Comparison of ENCODE assay signal across 21 cellular contexts in genomic region chr16:8568231-8568617, GRCh38. TPM values are rescaled to one million over a fixed set of nuclear protein-coding genes. Genes with fewer than 3 reads are reported as not detected.
A peak's percentile ranks its signal among the peaks of the same experiment; 100 is the strongest.
DNase-seq lines count a peak whose midpoint lies in the region; ATAC-seq, FAIRE-seq and TF ChIP-seq lines count a peak whose summit lies in the region.
"Had no signal": no experiment of that assay in that cellular context is flagged by ENCODE, and none has a peak within 500 bp of the region (broad histone marks: within the 10 kb centered on the region; RNA-seq: fewer than 3 reads in every experiment).

No MANE protein-coding gene starts in this region.

- H3K9ac ChIP-seq in IMR-90 (ENCODE audit: low read depth, low read length), result no peak overlapping the region
- no peak overlapping the region for H3K9ac ChIP-seq in GM12878 (ENCODE audit: control insufficient read depth, insufficient read depth, low read length)

- H3K36me3 Mint-ChIP-seq in activated naive CD4-positive, alpha-beta T cell treated with anti-CD3 and anti-CD28 coated beads for 36 hours (ENCODE audit: low read depth), result no peaks in the 10 kb centered on the region
- no peaks in the 10 kb centered on the region for H3K36me3 Mint-ChIP-seq in stimulated activated naive B cell treated with anti-CD40 and anti-IgM and Interleukin-4, amounts not matched to agents 10 μg/mL and 1 μg/mL and 100 μg/mL, for 72 hours
- H3K36me3 Mint-ChIP-seq in CD8-positive, alpha-beta memory T cell, result no peaks in the 10 kb centered on the region
- H3K36me3 Mint-ChIP-seq: activated CD8-positive, alpha-beta memory T cell treated with anti-CD3 and anti-CD28 coated beads, Interleukin-2, amount 10 ng/mL, durations not matched to agents 7 days and 5 days had no signal

- RAD21 ChIA-PET in GM12878 (lab: Charles Lee; ENCODE audit: unreplicated experiment), result interaction anchor here (0.9 kb wide), 1 partner anchor 89 kb away, joined by 3 read pairs; no protein-coding TSS in a partner anchor

- H2AFZ ChIP-seq in IMR-90 (replicated peaks; ENCODE audit: low read length, poor library complexity) (peak overlapping the region; percentile 87), GM12878 (ENCODE audit: control insufficient read depth, low read depth, low read length) (no peak overlapping the region)

- H3K79me1 ChIP-seq in IMR-90 (ENCODE audit: low read depth in 1 of 2, low read length in 2 of 2), result no peaks in the 10 kb centered on the region

- DNase-seq in activated naive CD4-positive, alpha-beta T cell treated with anti-CD3 and anti-CD28 coated beads for 36 hours, result peak; percentile 18
- DNase-seq in activated naive CD4-positive, alpha-beta T cell treated with Interleukin-2 at 50 U/mL for 16 hours, result no peak
- DNase-seq in IMR-90 (peak; percentile 4), GM12878 (ENCODE audit: low read depth, low spot score) (no peak), AG08396 (ENCODE audit: low spot score) (no peak), sigmoid colon (no peak)
- DNase-seq in stimulated activated naive B cell treated with anti-CD40 and anti-IgM and Interleukin-4, amounts not matched to agents 10 μg/mL and 1 μg/mL and 100 μg/mL, for 72 hours, result no peak
- DNase-seq in CD8-positive, alpha-beta memory T cell, result no peak

- H3K9me3 ChIP-seq in IMR-90 (ENCODE audit: control insufficient read depth, insufficient read depth, low read length), result no peaks in the 10 kb centered on the region
- no peaks in the 10 kb centered on the region for H3K9me3 ChIP-seq in GM12878 (replicated peaks; ENCODE audit: control insufficient read depth, insufficient read depth, low read length)
- H3K9me3 ChIP-seq in CD8-positive, alpha-beta memory T cell (ENCODE audit: low read length), result no peaks in the 10 kb centered on the region
- H3K9me3 ChIP-seq in sigmoid colon, result no peaks in the 10 kb centered on the region
- H3K9me3 ChIP-seq: body of pancreas, colonic mucosa, gastroesophageal sphincter had no signal

- TF ChIP-seq RAD21 in IMR-90 (IDR thresholded peaks at IDR 0.05; ENCODE audit: low read length), result no peak
- TF ChIP-seq RAD21 in GM12878 (IDR thresholded peaks at IDR 0.05; ENCODE audit: insufficient read depth, low read depth, low read length), result no peak

- H3K23ac ChIP-seq in IMR-90 (ENCODE audit: low read depth, low read length), result no peak overlapping the region

- H2BK5ac ChIP-seq in IMR-90 (ENCODE audit: low read depth, low read length, poor library complexity, severe bottlenecking), result no peak overlapping the region

- H2AK9ac ChIP-seq in IMR-90 (replicated peaks; ENCODE audit: low read depth, low read length, poor library complexity), result no peak overlapping the region

- CTCF ChIA-PET in activated naive CD4-positive, alpha-beta T cell treated with anti-CD3 and anti-CD28 coated beads for 36 hours (lab: Charles Lee), result interaction anchor here (3.2 to 3.6 kb wide), 2 partner anchors 87 to 312 kb away, joined by 19 to 34 read pairs; partner anchors contain the start of gene LITAFD
- CTCF ChIA-PET in IMR-90 (lab: Yijun Ruan, JAX) (interaction anchor here (1.1 kb wide), 1 partner anchor 67 kb away, joined by 3 read pairs; no protein-coding TSS in a partner anchor), GM12878 (lab: Yijun Ruan, JAX) (interaction anchor here (1.3 to 4.4 kb wide), 6 partner anchors 11 to 567 kb away, joined by 5 to 29 read pairs (median 7); partner anchors contain the start of gene LITAFD)
- CTCF ChIA-PET in CD8-positive, alpha-beta memory T cell (lab: Charles Lee), result interaction anchor here (1.4 kb wide), 1 partner anchor 312 kb away, joined by 3 read pairs; no protein-coding TSS in a partner anchor

- peaks cover 14% of the 10 kb centered on the region for H3K27me3 Mint-ChIP-seq in activated naive CD4-positive, alpha-beta T cell treated with anti-CD3 and anti-CD28 coated beads for 36 hours (ENCODE audit: low read depth)
- H3K27me3 Mint-ChIP-seq in stimulated activated naive B cell treated with anti-CD40 and anti-IgM and Interleukin-4, amounts not matched to agents 10 μg/mL and 1 μg/mL and 100 μg/mL, for 72 hours, result peaks cover 10 to 24% of the 10 kb centered on the region in 2 donors
- H3K27me3 Mint-ChIP-seq in CD8-positive, alpha-beta memory T cell, result peaks cover 13 to 21% of the 10 kb centered on the region in 2 donors

- no peak overlapping the region for H3K56ac ChIP-seq in IMR-90 (ENCODE audit: extremely low read depth, insufficient read depth, low read length)

- H2BK15ac ChIP-seq in IMR-90 (ENCODE audit: low read depth, low read length), result no peak overlapping the region

- no peak for TF ChIP-seq POLR2A in IMR-90 (IDR thresholded peaks at IDR 0.05; ENCODE audit: low read depth, low read length)
- no peak for TF ChIP-seq POLR2A in GM12878 (IDR thresholded peaks at IDR 0.05; ENCODE audit: low read depth, low read length)
- TF ChIP-seq POLR2A in sigmoid colon (IDR thresholded peaks at IDR 0.05), result no peak

- no peak for FAIRE-seq in GM12878 (lab: Jason Lieb, UNC)

- H2BK20ac ChIP-seq in IMR-90 (ENCODE audit: low read depth, low read length), result no peak overlapping the region

- BruUV-seq in IMR-90 (replicated peaks; lab: Mats Ljungman, UMichigan) (no TSS peak), GM12878 (replicated peaks; lab: Mats Ljungman, UMichigan) (no TSS peak)

- no peak overlapping the region for H4K91ac ChIP-seq in IMR-90 (ENCODE audit: insufficient read depth, low read depth, low read length)

- H3K9me1 ChIP-seq in IMR-90 (ENCODE audit: insufficient read depth, low read length), result peaks cover 3% of the 10 kb centered on the region; the same call in 1 of the 2 replicates

- H4K8ac ChIP-seq in IMR-90 (ENCODE audit: low read depth in 2 of 2, low read length in 2 of 2), result no peak overlapping the region

- peaks cover 1% of the 10 kb centered on the region for H3K4me1 ChIP-seq in IMR-90 (ENCODE audit: control insufficient read depth, insufficient read depth, low read length)
- H3K4me1 ChIP-seq in GM12878 (ENCODE audit: control insufficient read depth, insufficient read depth, low read length), result no peaks in the 10 kb centered on the region
- no peaks in the 10 kb centered on the region for H3K4me1 ChIP-seq in CD8-positive, alpha-beta memory T cell (ENCODE audit: insufficient read depth, low read length)
- peaks cover 0 to 13% (median 0%) of the 10 kb centered on the region in 4 donors for H3K4me1 ChIP-seq in sigmoid colon
- H3K4me1 ChIP-seq: colonic mucosa had no signal

- no peaks in the 10 kb centered on the region for H3K9me3 Mint-ChIP-seq in activated naive CD4-positive, alpha-beta T cell treated with anti-CD3 and anti-CD28 coated beads for 36 hours
- H3K9me3 Mint-ChIP-seq in stimulated activated naive B cell treated with anti-CD40 and anti-IgM and Interleukin-4, amounts not matched to agents 10 μg/mL and 1 μg/mL and 100 μg/mL, for 72 hours, result no peaks in the 10 kb centered on the region
- H3K9me3 Mint-ChIP-seq in CD8-positive, alpha-beta memory T cell, result no peaks in the 10 kb centered on the region
- H3K9me3 Mint-ChIP-seq: stimulated activated naive CD8-positive, alpha-beta T cell treated with anti-CD3 and anti-CD28 coated beads, Interleukin-15, amount 100 ng/mL, for 72 hours; T-helper 1 cell treated with Interleukin-12 subunit alpha and Interleukin-12 subunit beta and Interleukin-4 antibody, amounts not matched to agents 30 μg/mL and 1 μg/mL, for 36 hours had no signal

- no peak overlapping the region for H3K14ac ChIP-seq in IMR-90 (replicated peaks; ENCODE audit: low read depth, low read length)

- no peaks in the 10 kb centered on the region; the same call in 1 of the 2 replicates for H3K27me3 ChIP-seq in IMR-90 (ENCODE audit: control insufficient read depth, insufficient read depth, low read length)
- no peaks in the 10 kb centered on the region; a peak in 1 of 4 replicates for H3K27me3 ChIP-seq in GM12878 (replicated peaks in 1 of 2; ENCODE audit: control insufficient read depth in 2 of 2, insufficient read depth in 2 of 2, low read length in 1 of 2)
- no peaks in the 10 kb centered on the region for H3K27me3 ChIP-seq in CD8-positive, alpha-beta memory T cell (ENCODE audit: insufficient read depth, low read length, poor library complexity, severe bottlenecking)
- peaks cover 0 to 15% (median 13%) of the 10 kb centered on the region in 3 donors for H3K27me3 ChIP-seq in sigmoid colon
- H3K27me3 ChIP-seq: body of pancreas, colonic mucosa had no signal

- dilution Hi-C loops in IMR-90 (cut with HindIII; ENCODE audit: low sequenced_read_pairs, unreplicated experiment), result no loop called here

- no peak overlapping the region for H3K4me3 ChIP-seq in IMR-90 (ENCODE audit: insufficient read depth, low read depth, low read length)
- no peak overlapping the region for H3K4me3 ChIP-seq in GM12878
- no peak overlapping the region for H3K4me3 ChIP-seq in CD8-positive, alpha-beta memory T cell (ENCODE audit: low read length)
- H3K4me3 ChIP-seq in sigmoid colon, result no peak overlapping the region
- H3K4me3 ChIP-seq: body of pancreas, colonic mucosa, gastroesophageal sphincter had no signal

- H3K4me2 ChIP-seq in IMR-90 (ENCODE audit: low read depth, low read length), result no peak overlapping the region
- peak overlapping the region; percentile 47 for H3K4me2 ChIP-seq in GM12878 (ENCODE audit: control insufficient read depth, insufficient read depth)

- no peaks in the 10 kb centered on the region for H3K79me2 ChIP-seq in GM12878 (ENCODE audit: control insufficient read depth, insufficient read depth, low read length)

- WGBS in IMR-90 (ENCODE audit: extremely low coverage in 2 of 2, insufficient read length in 1 of 2), 2 experiments, result 89% methylated on average over 4 of the region's 6 CpGs; no CpG with 5 or more reads in 1 of the 2 experiments
- 66% methylated on average over 6 of the region's 6 CpGs for WGBS in GM12878 (ENCODE audit: insufficient coverage, insufficient replicate concordance, low lambda C conversion rate, missing lambda C conversion rate)
- 84 to 91% methylated on average over 6 of the region's 6 CpGs for WGBS in sigmoid colon, 2 donors

- H3K36me3 ChIP-seq in IMR-90 (ENCODE audit: control insufficient read depth, insufficient read depth, low read length) (no peaks in the 10 kb centered on the region), GM12878 (ENCODE audit: control insufficient read depth in 2 of 2, insufficient read depth in 2 of 2, low read length in 1 of 2) (no peaks in the 10 kb centered on the region), sigmoid colon (no peaks in the 10 kb centered on the region)
- H3K36me3 ChIP-seq in CD8-positive, alpha-beta memory T cell (ENCODE audit: insufficient read depth, low read length), result no peaks in the 10 kb centered on the region
- H3K36me3 ChIP-seq: colonic mucosa, gastroesophageal sphincter, WERI-Rb-1 had no signal

- no peak overlapping the region for H4K5ac ChIP-seq in IMR-90 (ENCODE audit: low read depth, low read length)

- no peak overlapping the region for H3K27ac Mint-ChIP-seq in activated naive CD4-positive, alpha-beta T cell treated with anti-CD3 and anti-CD28 coated beads for 36 hours
- H3K27ac Mint-ChIP-seq in stimulated activated naive B cell treated with anti-CD40 and anti-IgM and Interleukin-4, amounts not matched to agents 10 μg/mL and 1 μg/mL and 100 μg/mL, for 72 hours, result peak overlapping the region; percentile 87
- H3K27ac Mint-ChIP-seq in CD8-positive, alpha-beta memory T cell, result peak overlapping the region in 2 of 8 donors; percentile 4 to 49
- H3K27ac Mint-ChIP-seq: T-helper 1 cell treated with Interleukin-12 subunit alpha and Interleukin-12 subunit beta and Interleukin-4 antibody, amounts not matched to agents 30 μg/mL and 1 μg/mL, for 36 hours had no signal

- ATAC-seq in IMR-90 (ENCODE audit: low read depth) (no peak), GM12878 (no peak)
- ATAC-seq in stimulated activated naive B cell treated with anti-CD40 and anti-IgM and Interleukin-4, amounts not matched to agents 10 μg/mL and 1 μg/mL and 100 μg/mL, for 72 hours (replicated peaks), result no peak

- H3K18ac ChIP-seq in IMR-90 (ENCODE audit: low read depth, low read length), result no peak overlapping the region

- in situ Hi-C loops in IMR-90 (cut with MboI; ENCODE audit: low sequenced_read_pairs), result loop anchor here (5.0 to 25.0 kb wide), 4 partner anchors 79 to 569 kb away; partner anchors contain the start of gene LITAFD
- in situ Hi-C loops in GM12878 (cut with MboI), result loop anchor here (5.0 kb wide), 3 partner anchors 224 to 564 kb away; partner anchors contain the start of gene LITAFD

- intact Hi-C loops in activated naive CD4-positive, alpha-beta T cell treated with anti-CD3 and anti-CD28 coated beads for 36 hours (cut with micrococcal nuclease), result loop anchor here (5.0 to 10.0 kb wide), 2 partner anchors 299 to 437 kb away; partner anchors contain the start of gene CARHSP1
- intact Hi-C loops in IMR-90 (cut with micrococcal nuclease) (loop anchor here (10.0 kb wide), 1 partner anchor 567 kb away; no protein-coding TSS in a partner anchor), GM12878 (cut with micrococcal nuclease; ENCODE audit: unreplicated experiment) (no loop called here), sigmoid colon (cut with DNase I) (loop anchor here (1.0 to 5.0 kb wide), 3 partner anchors 229 to 439 kb away; partner anchors contain the start of genes PMM2 and TMEM186)

- no peak overlapping the region for H2BK120ac ChIP-seq in IMR-90 (ENCODE audit: low read depth, low read length)

- no peak overlapping the region for H3K27ac ChIP-seq in IMR-90 (ENCODE audit: insufficient read depth, low read length)
- H3K27ac ChIP-seq in GM12878 (ENCODE audit: control insufficient read depth, insufficient read depth), result no peak overlapping the region
- no peak overlapping the region for H3K27ac ChIP-seq in CD8-positive, alpha-beta memory T cell (ENCODE audit: low read depth, low read length)
- H3K27ac ChIP-seq in sigmoid colon, result no peak overlapping the region
- H3K27ac ChIP-seq: body of pancreas, colonic mucosa, gastroesophageal sphincter, WERI-Rb-1 had no signal

- no peak overlapping the region for H2AK5ac ChIP-seq in IMR-90 (ENCODE audit: low read depth, low read length)

- no peak overlapping the region for H3K4ac ChIP-seq in IMR-90 (ENCODE audit: low read depth, low read length)

- H3K4me1 Mint-ChIP-seq in activated naive CD4-positive, alpha-beta T cell treated with anti-CD3 and anti-CD28 coated beads for 36 hours (ENCODE audit: low read depth), result peaks cover 4% of the 10 kb centered on the region
- peaks cover 3 to 9% of the 10 kb centered on the region in 2 donors for H3K4me1 Mint-ChIP-seq in stimulated activated naive B cell treated with anti-CD40 and anti-IgM and Interleukin-4, amounts not matched to agents 10 μg/mL and 1 μg/mL and 100 μg/mL, for 72 hours
- peaks cover 5 to 10% (median 9%) of the 10 kb centered on the region in 3 donors for H3K4me1 Mint-ChIP-seq in CD8-positive, alpha-beta memory T cell

- SMC1A ChIA-PET in GM12878 (lab: Charles Lee; ENCODE audit: uncharacterized antibody, unreplicated experiment), result no interaction called here

- H4K20me1 ChIP-seq in IMR-90 (ENCODE audit: insufficient read depth, low read length) (no peaks in the 10 kb centered on the region), GM12878 (ENCODE audit: control insufficient read depth, insufficient read depth) (no peaks in the 10 kb centered on the region)

- no peak for TF ChIP-seq CTCF in IMR-90 (conservative IDR thresholded peaks at IDR 0.05; ENCODE audit: low read depth, low read length)
- TF ChIP-seq CTCF in GM12878 (IDR thresholded peaks at IDR 0.05 in 2 of 3, conservative IDR thresholded peaks at IDR 0.05 in 1 of 3; ENCODE audit: control insufficient read depth in 2 of 3, extremely low read depth in 1 of 3, insufficient read depth in 1 of 3, low read depth in 3 of 3, low read length in 3 of 3), result no peak
- TF ChIP-seq CTCF in sigmoid colon (IDR thresholded peaks at IDR 0.05), result no peak

- H3K4me3 Mint-ChIP-seq in activated naive CD4-positive, alpha-beta T cell treated with anti-CD3 and anti-CD28 coated beads for 36 hours, result no peak overlapping the region
- H3K4me3 Mint-ChIP-seq in stimulated activated naive B cell treated with anti-CD40 and anti-IgM and Interleukin-4, amounts not matched to agents 10 μg/mL and 1 μg/mL and 100 μg/mL, for 72 hours, result peak overlapping the region in 1 of 2 donors; percentile 3
- no peak overlapping the region for H3K4me3 Mint-ChIP-seq in CD8-positive, alpha-beta memory T cell
- H3K4me3 Mint-ChIP-seq: activated CD8-positive, alpha-beta memory T cell treated with anti-CD3 and anti-CD28 coated beads, Interleukin-2, amount 10 ng/mL, durations not matched to agents 7 days and 5 days; stimulated activated naive CD8-positive, alpha-beta T cell treated with anti-CD3 and anti-CD28 coated beads, Interleukin-15, amount 100 ng/mL, for 72 hours; T-helper 1 cell treated with Interleukin-12 subunit alpha and Interleukin-12 subunit beta and Interleukin-4 antibody, amounts not matched to agents 30 μg/mL and 1 μg/mL, for 36 hours had no signal

- TF ChIP-seq EP300 in GM12878 (IDR thresholded peaks at IDR 0.05; ENCODE audit: borderline replicate concordance in 1 of 2, control insufficient read depth in 1 of 2, low read depth in 2 of 2, low read length in 2 of 2) (no peak), sigmoid colon (IDR thresholded peaks at IDR 0.05) (no peak)

- POLR2A ChIA-PET in IMR-90 (lab: Charles Lee; ENCODE audit: unreplicated experiment), result no interaction called here
- POLR2A ChIA-PET in GM12878 (lab: Charles Lee), result no interaction called here
- POLR2A ChIA-PET in CD8-positive, alpha-beta memory T cell (lab: Charles Lee), result no interaction called here

RNA-seq across cellular contexts. Expression of gene TMEM114, which starts 22.1 kb away (rescaled TPM):
- total RNA-seq in activated naive CD4-positive, alpha-beta T cell treated with anti-CD3 and anti-CD28 coated beads for 36 hours, result not detected
- total RNA-seq in IMR-90 (2012; rRNA removed) (not detected in 2 replicates), GM12878 (2014; rRNA removed) (not detected in 2 replicates), GM12878 (2014; rRNA removed; fragmentation: Illumina TruSeq; extraction: Trizol) (not detected in 2 replicates), GM12878 (2021) (not detected in 2 replicates), sigmoid colon (not detected)
- polyA plus RNA-seq in IMR-90 (2012; rRNA removed) (not detected in 2 replicates), GM12878 (2011; rRNA removed) (not detected in 2 replicates), GM12878 (2014; fragmentation: Illumina TruSeq; extraction: Trizol) (not detected in 2 replicates), GM12878 (2014; fragmentation: Nextera tagmentation; extraction: Ambion mirVana) (not detected), GM12878 (2014; rRNA removed) (not detected in 2 replicates), GM12878 (2016; fragmentation: Nextera tagmentation; extraction: Ambion mirVana) (not detected), sigmoid colon (not detected)
- polyA plus RNA-seq in IMR-90 (2012; cell fraction: cytosol; rRNA removed), result not detected in 2 replicates
- not detected in 2 replicates for polyA plus RNA-seq in IMR-90 (2012; cell fraction: nucleus; rRNA removed; ENCODE audit: low replicate concordance)
- total RNA-seq in GM12878 (2013; cell fraction: nucleolus; rRNA removed), result not detected in 2 replicates
- polyA plus RNA-seq in GM12878 (2011; ENCODE audit: low read depth), result not detected
- 0.15 TPM in 1 of 2 replicates, not detected in the other for polyA plus RNA-seq in GM12878 (2011; cell fraction: cytosol; rRNA removed)
- not detected in 2 replicates for polyA plus RNA-seq in GM12878 (2011; cell fraction: nucleus; rRNA removed)
- polyA plus RNA-seq in GM12878 (2012), result not detected in 2 replicates
- polyA minus RNA-seq in GM12878 (2011; rRNA and poly(A)+ RNA removed), result not detected in 2 replicates
- not detected in 2 replicates for polyA minus RNA-seq in GM12878 (2011; cell fraction: cytosol; rRNA and poly(A)+ RNA removed)
- polyA minus RNA-seq in GM12878 (2011; cell fraction: nucleus; rRNA and poly(A)+ RNA removed), result not detected in 2 replicates
- total RNA-seq in CD8-positive, alpha-beta memory T cell, result not detected
- polyA plus RNA-seq in CD8-positive, alpha-beta memory T cell, result not detected
- total RNA-seq: activated CD8-positive, alpha-beta memory T cell treated with anti-CD3 and anti-CD28 coated beads, Interleukin-2, amount 10 ng/mL, durations not matched to agents 7 days and 5 days; body of pancreas; Calu3; colonic mucosa; gastroesophageal sphincter; H7; mononuclear cell; right cardiac atrium; ureter had no signal
- polyA plus RNA-seq: AG04450, right cardiac atrium had no signal

RNA-seq across cellular contexts. Expression of gene METTL22, which starts 53.3 kb away (rescaled TPM):
- 10 to 100 TPM; 43.2 to 48.4 TPM for total RNA-seq in activated naive CD4-positive, alpha-beta T cell treated with anti-CD3 and anti-CD28 coated beads for 36 hours
- total RNA-seq in IMR-90 (2012; rRNA removed), result 27.2 and 38.3 TPM in 2 replicates
- 51.2 and 55.5 TPM in 2 replicates for polyA plus RNA-seq in IMR-90 (2012; rRNA removed)
- polyA plus RNA-seq in IMR-90 (2012; cell fraction: cytosol; rRNA removed), result 44.3 and 53.4 TPM in 2 replicates
- polyA plus RNA-seq in IMR-90 (2012; cell fraction: nucleus; rRNA removed; ENCODE audit: low replicate concordance), result 130 and 132 TPM in 2 replicates
- total RNA-seq in GM12878 (2013; cell fraction: nucleolus; rRNA removed), result 244 and 245 TPM in 2 replicates
- total RNA-seq in GM12878 (2014; rRNA removed), result 16.1 and 21.9 TPM in 2 replicates
- 16.1 and 17.6 TPM in 2 replicates for total RNA-seq in GM12878 (2014; rRNA removed; fragmentation: Illumina TruSeq; extraction: Trizol)
- total RNA-seq in GM12878 (2021), result 18.9 and 23.1 TPM in 2 replicates
- polyA plus RNA-seq in GM12878 (2011; ENCODE audit: low read depth), result 15.8 TPM
- 25.6 and 34.7 TPM in 2 replicates for polyA plus RNA-seq in GM12878 (2011; rRNA removed)
- polyA plus RNA-seq in GM12878 (2011; cell fraction: cytosol; rRNA removed), result 38.3 and 40.0 TPM in 2 replicates
- 203 and 218 TPM in 2 replicates for polyA plus RNA-seq in GM12878 (2011; cell fraction: nucleus; rRNA removed)
- polyA plus RNA-seq in GM12878 (2012), result 17.0 and 21.7 TPM in 2 replicates
- 17.0 and 17.7 TPM in 2 replicates for polyA plus RNA-seq in GM12878 (2014; fragmentation: Illumina TruSeq; extraction: Trizol)
- 1 to 10 TPM; 6.4 to 9.2 TPM for polyA plus RNA-seq in GM12878 (2014; fragmentation: Nextera tagmentation; extraction: Ambion mirVana)
- 26.1 and 28.0 TPM in 2 replicates for polyA plus RNA-seq in GM12878 (2014; rRNA removed)
- polyA plus RNA-seq in GM12878 (2016; fragmentation: Nextera tagmentation; extraction: Ambion mirVana), result 10 to 100 TPM; 18.5 to 19.1 TPM
- 53.0 and 67.2 TPM in 2 replicates for polyA minus RNA-seq in GM12878 (2011; rRNA and poly(A)+ RNA removed)
- polyA minus RNA-seq in GM12878 (2011; cell fraction: cytosol; rRNA and poly(A)+ RNA removed), result 24.3 and 46.8 TPM in 2 replicates
- polyA minus RNA-seq in GM12878 (2011; cell fraction: nucleus; rRNA and poly(A)+ RNA removed), result 53.6 and 72.1 TPM in 2 replicates
- total RNA-seq in CD8-positive, alpha-beta memory T cell, result 10 to 100 TPM; 21.3 to 24.1 TPM
- 10.8 TPM for polyA plus RNA-seq in CD8-positive, alpha-beta memory T cell
- 10 to 100 TPM; 25.3 to 55.1 (median 35.1) TPM for total RNA-seq in sigmoid colon
- polyA plus RNA-seq in sigmoid colon, result 10 to 100 TPM in 2 of 3 donors, 1 to 10 TPM in 1; 8.6 to 17.2 (median 11.4) TPM

Comparison
In these comparisons a context has a peak if more than half of its experiments do, and no peak if none do; other contexts are left out.
1. DNase-seq: peak in activated naive CD4-positive, alpha-beta T cell treated with anti-CD3 and anti-CD28 coated beads for 36 hours (single experiment) and IMR-90 (single experiment); none in activated naive CD4-positive, alpha-beta T cell treated with Interleukin-2 at 50 U/mL for 16 hours (single experiment), GM12878 (single experiment), stimulated activated naive B cell treated with anti-CD40 and anti-IgM and Interleukin-4, amounts not matched to agents 10 μg/mL and 1 μg/mL and 100 μg/mL, for 72 hours (single experiment), AG08396 (single experiment), CD8-positive, alpha-beta memory T cell (0 of 5) and sigmoid colon (single experiment).